Comparison of ENCODE assay signal across 8 cellular contexts in the genomic region with DNA sequence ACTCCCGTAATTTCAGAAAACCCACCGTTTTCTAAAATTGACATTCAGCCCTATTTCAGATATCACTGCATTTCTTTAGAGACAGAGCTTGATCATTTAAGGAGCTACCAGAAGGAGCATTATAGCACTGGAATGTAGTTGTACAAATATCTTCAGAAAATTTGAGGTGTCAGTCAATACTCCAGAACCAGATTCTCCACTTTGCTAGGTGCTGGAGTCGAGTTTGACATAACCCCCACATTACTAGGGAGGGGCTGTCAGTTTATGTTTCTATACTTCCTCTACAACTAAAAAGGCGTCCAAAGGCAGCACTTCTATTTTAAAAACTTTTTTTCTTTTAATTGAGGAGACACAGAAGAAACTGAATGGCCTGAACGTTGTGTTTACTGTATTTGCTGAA. TPM values are rescaled to one million over a fixed set of nuclear protein-coding genes. Genes with fewer than 3 reads are reported as not detected.
A peak's percentile ranks its signal among the peaks of the same experiment; 100 is the strongest.
DNase-seq lines count a peak whose midpoint lies in the region; ATAC-seq and TF ChIP-seq lines count a peak whose summit lies in the region.

No MANE protein-coding gene starts in this region.

- no peaks in the 10 kb centered on the region for H3K9me3 ChIP-seq in HCT116 (ENCODE audit: control insufficient read depth in 1 of 2, insufficient read depth in 1 of 2, low read depth in 1 of 2, low read length in 2 of 2)

- RAD21 ChIA-PET in HCT116 (lab: Charles Lee; ENCODE audit: low non-redundant PET in 1 of 2, low total read pairs in 2 of 2, uncharacterized antibody in 2 of 2, unreplicated experiment in 2 of 2), result no interaction called here

- TF ChIP-seq RAD21 in HCT116 (IDR thresholded peaks at IDR 0.05; ENCODE audit: low read depth), result no peak

- POLR2A ChIA-PET in HCT116 (lab: Charles Lee) (interaction anchor here (0.5 to 3.2 kb wide), 5 partner anchors 11 to 186 kb away, joined by 3 to 17 read pairs (median 4); partner anchors contain the start of gene ZDHHC7), activated B cell treated with CpG ODN at 0.5 μM for 24 hours (lab: Charles Lee) (interaction anchor here (0.6 to 4.2 kb wide), 6 partner anchors 9 to 54 kb away, joined by 3 to 51 read pairs (median 6); partner anchors contain the start of gene ZDHHC7)

- DNase-seq in HCT116 (ENCODE audit: low read depth, low spot score), result no peak
- DNase-seq in activated B cell treated with CpG ODN at 0.5 μM for 24 hours, result no peak
- no peak for DNase-seq in glutamatergic neuron
- DNase-seq in DMS79 (lab: John Stamatoyannopoulos, UW), result no peak
- DNase-seq in DMS53 treated with DMSO at 0.1 percent for 48 hours (lab: John Stamatoyannopoulos, UW; ENCODE audit: unreplicated experiment), result no peak
- DNase-seq in hippocampal formation (lab: John Stamatoyannopoulos, UW), result no peak
- no peak for DNase-seq in HK-2 (ENCODE audit: unreplicated experiment)

- H3K27ac Mint-ChIP-seq in activated B cell treated with CpG ODN at 0.5 μM for 24 hours (peak overlapping the region; percentile 62), glutamatergic neuron (ENCODE audit: unreplicated experiment) (no peak overlapping the region)

- H3K9me2 ChIP-seq in HCT116 (ENCODE audit: insufficient read depth), result no peaks in the 10 kb centered on the region

- no peak for TF ChIP-seq POLR2A in HCT116 (IDR thresholded peaks at IDR 0.05; ENCODE audit: borderline replicate concordance, extremely low read depth, insufficient read depth, insufficient read length)

- H3K4me3 ChIP-seq in HCT116 (replicated peaks in 1 of 2; ENCODE audit: low read depth in 1 of 2, low read length in 2 of 2) (peak overlapping the region; percentile 47 to 82), skin epidermis (peak overlapping the region in 6 of 7 experiments; percentile 69 to 90 (median 77))

- H3K4me1 ChIP-seq in HCT116 (ENCODE audit: control insufficient read depth in 1 of 2, insufficient read depth in 2 of 2, low read length in 2 of 2), result peaks cover 28 to 39% of the 10 kb centered on the region in 2 experiments

- peaks cover 9% of the 10 kb centered on the region; the same call in 1 of the 2 replicates for H3K27me3 ChIP-seq in HCT116 (ENCODE audit: insufficient read depth, low read length)

- H3K27ac ChIP-seq in HCT116 (ENCODE audit: low read depth, low read length) (no peak overlapping the region), skin epidermis (peak overlapping the region in 17 of 21 experiments; percentile 77 to 96 (median 90))

- ATAC-seq in HCT116, result no peak
- ATAC-seq in activated B cell treated with CpG ODN at 0.5 μM for 24 hours (ENCODE audit: low read depth), result no peak

- H4K20me1 ChIP-seq in HCT116 (ENCODE audit: insufficient read depth), result no peaks in the 10 kb centered on the region

- H3K36me3 ChIP-seq in HCT116 (ENCODE audit: control insufficient read depth in 1 of 2, insufficient read depth in 2 of 2, low read length in 2 of 2), result no peaks in the 10 kb centered on the region

- H3K36me3 Mint-ChIP-seq in activated B cell treated with CpG ODN at 0.5 μM for 24 hours (ENCODE audit: low read depth), result peaks cover 2% of the 10 kb centered on the region
- H3K36me3 Mint-ChIP-seq in glutamatergic neuron (ENCODE audit: unreplicated experiment), result no peaks in the 10 kb centered on the region

- peak overlapping the region; percentile 73; the same call in 1 of the 2 replicates for H3K9ac ChIP-seq in HCT116 (ENCODE audit: low read length)

- H3K9me3 Mint-ChIP-seq in activated B cell treated with CpG ODN at 0.5 μM for 24 hours (peaks cover 3% of the 10 kb centered on the region), glutamatergic neuron (ENCODE audit: unreplicated experiment) (peaks cover 18% of the 10 kb centered on the region)

- H3K79me2 ChIP-seq in HCT116 (ENCODE audit: insufficient read depth, low read length), result no peaks in the 10 kb centered on the region

- intact Hi-C loops in HCT116 (cut with micrococcal nuclease), result loop anchor here (5.0 kb wide), 1 partner anchor 61 kb away; no protein-coding TSS in a partner anchor
- intact Hi-C loops in activated B cell treated with CpG ODN at 0.5 μM for 24 hours (cut with micrococcal nuclease), result loop anchor here (1.0 to 10.0 kb wide), 7 partner anchors 15 to 1222 kb away; partner anchors contain the start of genes C16orf74, HSBP1, MEAK7 and TAF1C

- H3K4me3 Mint-ChIP-seq in activated B cell treated with CpG ODN at 0.5 μM for 24 hours (peak overlapping the region; percentile 73), glutamatergic neuron (ENCODE audit: unreplicated experiment) (peak overlapping the region; percentile 89)

- peak overlapping the region; percentile 97 for H3K4me2 ChIP-seq in HCT116 (ENCODE audit: low read length)

- no peak for TF ChIP-seq CTCF in HCT116 (IDR thresholded peaks at IDR 0.05 in 2 of 3, conservative IDR thresholded peaks at IDR 0.05 in 1 of 3; ENCODE audit: borderline replicate concordance in 1 of 3, insufficient read depth in 1 of 3, low read depth in 2 of 3, low read length in 2 of 3)
- TF ChIP-seq CTCF in activated B cell treated with CpG ODN at 0.5 μM for 24 hours (IDR thresholded peaks at IDR 0.05), result no peak
- TF ChIP-seq CTCF in glutamatergic neuron (IDR thresholded peaks at IDR 0.05; ENCODE audit: partially characterized antibody, unreplicated experiment), result no peak

- H2AFZ ChIP-seq in HCT116 (ENCODE audit: low read depth, low read length, poor library complexity, severe bottlenecking), result no peak overlapping the region

- H3K27me3 Mint-ChIP-seq in activated B cell treated with CpG ODN at 0.5 μM for 24 hours (peaks cover 11% of the 10 kb centered on the region), glutamatergic neuron (ENCODE audit: unreplicated experiment) (peaks cover 8% of the 10 kb centered on the region)

- peaks cover 42% of the 10 kb centered on the region for H3K4me1 Mint-ChIP-seq in activated B cell treated with CpG ODN at 0.5 μM for 24 hours
- peaks cover 11% of the 10 kb centered on the region for H3K4me1 Mint-ChIP-seq in glutamatergic neuron (ENCODE audit: low read depth, unreplicated experiment)

- CTCF ChIA-PET in HCT116 (lab: Charles Lee), result interaction anchor here (1.1 to 1.8 kb wide), 4 partner anchors 10 to 89 kb away, joined by 4 to 5 read pairs (median 5); no protein-coding TSS in a partner anchor
- CTCF ChIA-PET in activated B cell treated with CpG ODN at 0.5 μM for 24 hours (lab: Charles Lee), result interaction anchor here (0.8 to 1.8 kb wide), 2 partner anchors 16 to 60 kb away, joined by 3 to 8 read pairs; no protein-coding TSS in a partner anchor

- no TSS peak for BruUV-seq in HCT116 (replicated peaks; lab: Mats Ljungman, UMichigan)

TF ChIP-seq in HCT116, 20 proteins besides CTCF, POLR2A, EP300 and RAD21:
- TF ChIP-seq EZH2phosphoT487 (IDR thresholded peaks at IDR 0.05; ENCODE audit: borderline replicate concordance) (no peak), EZH2 (IDR thresholded peaks at IDR 0.05) (no peak), ZNF274 (IDR thresholded peaks at IDR 0.05; ENCODE audit: low read depth, low read length) (no peak), ZBTB33 (IDR thresholded peaks at IDR 0.05; ENCODE audit: extremely low read depth, insufficient replicate concordance, low read length) (no peak), SP1 (IDR thresholded peaks at IDR 0.05; ENCODE audit: low read depth) (no peak), ATF3 (IDR thresholded peaks at IDR 0.05) (no peak), MAX (IDR thresholded peaks at IDR 0.05) (no peak), POLR2AphosphoS5 (IDR thresholded peaks at IDR 0.05; ENCODE audit: low read depth, low read length) (no peak), SIN3A (IDR thresholded peaks at IDR 0.05; ENCODE audit: low read depth) (no peak), ZFX (IDR thresholded peaks at IDR 0.05) (no peak), EGR1 (IDR thresholded peaks at IDR 0.05; ENCODE audit: low read depth) (no peak)

RNA-seq across cellular contexts. Expression of gene KIAA0513, which starts 0.9 kb away (rescaled TPM):
- 6.6 TPM for total RNA-seq in HCT116 (2021; ENCODE audit: unreplicated experiment)
- 4.4 and 4.9 TPM in 2 replicates for polyA plus RNA-seq in HCT116 (2012)
- 0.62 and 1.1 TPM in 2 replicates for total RNA-seq in activated B cell treated with CpG ODN at 0.5 μM for 24 hours
- total RNA-seq in glutamatergic neuron (ENCODE audit: unreplicated experiment), result 56.1 TPM

RNA-seq across cellular contexts. Expression of gene ZDHHC7, which starts 15.4 kb away (rescaled TPM):
- total RNA-seq in HCT116 (2021; ENCODE audit: unreplicated experiment) (39.9 TPM), activated B cell treated with CpG ODN at 0.5 μM for 24 hours (24.4 and 26.9 TPM in 2 replicates), glutamatergic neuron (ENCODE audit: unreplicated experiment) (43.6 TPM)
- polyA plus RNA-seq in HCT116 (2012), result 24.0 and 24.9 TPM in 2 replicates
